Comparison of ENCODE assay signal across 8 cellular contexts in the genomic region with DNA sequence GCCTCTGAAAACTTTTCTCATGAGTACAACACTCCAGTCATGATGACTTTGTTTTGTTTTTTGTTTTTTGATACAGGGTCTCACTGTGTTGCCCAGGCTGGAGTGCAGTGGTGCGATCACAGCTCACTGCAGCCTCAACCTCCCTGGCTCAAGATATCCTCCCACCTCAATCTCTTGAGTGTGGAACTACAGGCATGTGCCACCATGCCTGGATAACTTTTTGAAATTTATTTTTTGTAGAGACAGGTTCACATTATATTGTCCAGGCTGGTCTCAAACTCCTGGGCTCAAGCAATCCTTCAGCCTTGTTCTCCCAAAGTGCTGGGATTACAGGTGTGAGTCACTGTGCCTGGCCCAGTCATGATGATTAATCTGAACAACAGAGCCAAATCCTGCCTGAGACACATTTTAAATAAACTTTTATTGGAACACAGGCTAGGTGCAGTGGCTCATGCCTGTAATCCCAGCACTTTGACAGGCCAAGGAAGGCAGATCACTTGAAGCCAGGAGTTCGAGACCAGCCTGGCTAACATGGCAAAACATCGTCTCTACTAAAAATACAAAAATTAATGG. TPM values are rescaled to one million over a fixed set of nuclear protein-coding genes. Genes with fewer than 3 reads are reported as not detected.
DNase-seq lines count a peak whose midpoint lies in the region; TF ChIP-seq lines count a peak whose summit lies in the region.
"Not testable (repeated sequence)": the region's sequence is repeated elsewhere in the genome, so short reads cannot be mapped to it uniquely, and the experiment has no call there.

No MANE protein-coding gene starts in this region.

- H3K27ac ChIP-seq in PC-9 (peak overlapping the region; percentile 32; the same call in 1 of the 2 replicates), cingulate gyrus (ENCODE audit: low read depth, low read length) (peak overlapping the region; percentile 88), thyroid gland (peak overlapping the region in 2 of 3 donors; percentile 4 to 27)

- TF ChIP-seq POLR2A in thyroid gland (IDR thresholded peaks at IDR 0.05) = not testable (repeated sequence)

- CTCF ChIA-PET in PC-9 (lab: Charles Lee) = not testable (repeated sequence)

- H4K20me1 ChIP-seq in PC-9 (ENCODE audit: insufficient read depth) = not testable (repeated sequence)

- H3K79me2 ChIP-seq in PC-9 (ENCODE audit: low read depth) = 0 out of 2 replicates have a peak, but pooled peaks cover 11% of the 10 kb centered on the region

- H3K27ac Mint-ChIP-seq in CD14-positive monocyte = peak overlapping the region in 6 of 7 donors; percentile 43 to 83 (median 79)
- peak overlapping the region; percentile 67 for H3K27ac Mint-ChIP-seq in neural crest cell (ENCODE audit: unreplicated experiment)

- not testable (repeated sequence) for TF ChIP-seq CTCF in CD14-positive monocyte (IDR thresholded peaks at IDR 0.05); PC-9 (conservative IDR thresholded peaks at IDR 0.05); fibroblast of the aortic adventitia (IDR thresholded peaks at IDR 0.05; ENCODE audit: insufficient read depth, low read length); neural crest cell (conservative IDR thresholded peaks at IDR 0.05); thyroid gland (IDR thresholded peaks at IDR 0.05)

- H3K4me2 ChIP-seq in PC-9 = not testable (repeated sequence)

- not testable (repeated sequence) for DNase-seq in CD14-positive monocyte (ENCODE audit: low spot score); neural crest cell (ENCODE audit: low read depth, low spot score); thyroid gland
- DNase-seq in HPDE6-E6E7 (ENCODE audit: extremely low spot score) (peak; percentile 12), PC-9 (peak in 1 of 2 experiments; percentile 52), amniotic epithelial cell (ENCODE audit: low read depth) (peak; percentile 43), fibroblast of the aortic adventitia (ENCODE audit: low read depth) (peak; percentile 62)

- not testable (repeated sequence) for H2AFZ ChIP-seq in PC-9

- BruUV-seq in PC-9 (replicated peaks; lab: Mats Ljungman, UMichigan) = not testable (repeated sequence)

- H3K36me3 Mint-ChIP-seq in CD14-positive monocyte = peaks cover 9 to 54% of the 10 kb centered on the region in 2 donors
- not testable (repeated sequence) for H3K36me3 Mint-ChIP-seq in neural crest cell (ENCODE audit: low read depth)

- H3F3A ChIP-seq in PC-9 (ENCODE audit: insufficient read depth, low read depth) = peaks cover 35% of the 10 kb centered on the region

- H3K4me3 Mint-ChIP-seq in CD14-positive monocyte, neural crest cell: not testable (repeated sequence)

- H3K27me3 Mint-ChIP-seq in CD14-positive monocyte (ENCODE audit: low read depth in 3 of 3); neural crest cell (ENCODE audit: low read depth): not testable (repeated sequence)

- H3K4me1 Mint-ChIP-seq in CD14-positive monocyte (peaks cover 56% of the 10 kb centered on the region), neural crest cell (peaks cover 32% of the 10 kb centered on the region)

- H3K9me3 ChIP-seq in PC-9 (ENCODE audit: insufficient read depth, low read depth); thyroid gland: not testable (repeated sequence)

- not testable (repeated sequence) for H3K9me2 ChIP-seq in PC-9 (ENCODE audit: insufficient read depth)

- intact Hi-C loops in CD14-positive monocyte (cut with micrococcal nuclease); PC-9 (cut with micrococcal nuclease; ENCODE audit: unreplicated experiment); thyroid gland (cut with DNase I): not testable (repeated sequence)

- POLR2A ChIA-PET in PC-9 (lab: Charles Lee; ENCODE audit: unreplicated experiment) = not testable (repeated sequence)

- not testable (repeated sequence) for H3K4me3 ChIP-seq in PC-9; fibroblast of the aortic adventitia (ENCODE audit: low read depth, low read length); thyroid gland (replicated peaks in 1 of 3)

- H3K36me3 ChIP-seq in PC-9 (ENCODE audit: low read depth); thyroid gland: not testable (repeated sequence)

- H3K27me3 ChIP-seq in PC-9 (ENCODE audit: insufficient read depth, low read depth); thyroid gland: not testable (repeated sequence)

- not testable (repeated sequence) for H3K4me1 ChIP-seq in PC-9 (replicated peaks; ENCODE audit: insufficient read depth)
- H3K4me1 ChIP-seq in thyroid gland = peaks cover 0 to 16% of the 10 kb centered on the region in 2 donors

- 97% methylated on average over 3 of the region's 3 CpGs for WGBS in thyroid gland, 2 donors

- H3K9me3 Mint-ChIP-seq in CD14-positive monocyte, neural crest cell: not testable (repeated sequence)

RNA-seq across cellular contexts. Expression of a gene that starts 49.0 kb away (rescaled TPM):
- polyA plus RNA-seq in CD14-positive monocyte = 1 to 10 TPM; 2.0 to 6.1 TPM
- total RNA-seq in PC-9 (2021) (113 and 138 TPM in 2 replicates), fibroblast of the aortic adventitia (ENCODE audit: low replicate concordance) (36.8 and 66.6 TPM in 2 replicates), neural crest cell (107 and 116 TPM in 2 replicates), thyroid gland (10 to 100 TPM; 39.5 to 51.9 (median 46.9) TPM)

Comparison
In these comparisons a context has a peak if more than half of its experiments do, and no peak if none do; other contexts are left out.
1. H3K27ac ChIP-seq: peak in every context shown above with its lines; median percentile 88 in cingulate gyrus; 32 in PC-9; 16 in thyroid gland.